ENCODE assay signal across 17 cellular contexts in genomic region chr20:16030253-16030652, GRCh38.
"Had no signal": no experiment of that assay in that cellular context is flagged by ENCODE, and none has a peak within 500 bp of the region (broad histone marks: within the 10 kb centered on the region; RNA-seq: fewer than 3 reads in every experiment).

No MANE protein-coding gene starts in this region.

- ATAC-seq: foreskin keratinocyte, gastroesophageal sphincter, heart right ventricle, left cardiac atrium, left lung, left ventricle myocardium superior, lower lobe of right lung had no signal

- H3K4me3 ChIP-seq: coronary artery, dorsolateral prefrontal cortex, esophagus muscularis mucosa, gastroesophageal sphincter, heart right ventricle, left lung, lower lobe of right lung had no signal

- H3K36me3 ChIP-seq: esophagus muscularis mucosa, gastroesophageal sphincter, heart right ventricle, left lung, lower lobe of right lung had no signal

- H3K27me3 ChIP-seq: dorsolateral prefrontal cortex, esophagus muscularis mucosa, gastroesophageal sphincter, left lung had no signal

- H3K4me1 ChIP-seq: esophagus muscularis mucosa, foreskin keratinocyte, gastroesophageal sphincter, heart right ventricle, left lung, lower lobe of right lung had no signal

- H3K27ac ChIP-seq: coronary artery, dorsolateral prefrontal cortex, esophagus muscularis mucosa, foreskin keratinocyte, gastroesophageal sphincter, heart right ventricle, left lung, lower lobe of right lung had no signal

- H3K9me3 ChIP-seq: esophagus muscularis mucosa, gastroesophageal sphincter, heart right ventricle, left lung, lower lobe of right lung had no signal

- DNase-seq: dermis blood vessel endothelial cell; dorsolateral prefrontal cortex; effector CD4-positive, alpha-beta T cell; effector memory CD4-positive, alpha-beta T cell; foreskin keratinocyte; head of caudate nucleus; heart right ventricle; hippocampal formation; left cardiac atrium; left lung; left ventricle myocardium superior; lower lobe of right lung; mesenchymal stem cell; midbrain had no signal
